In the genomic region with DNA sequence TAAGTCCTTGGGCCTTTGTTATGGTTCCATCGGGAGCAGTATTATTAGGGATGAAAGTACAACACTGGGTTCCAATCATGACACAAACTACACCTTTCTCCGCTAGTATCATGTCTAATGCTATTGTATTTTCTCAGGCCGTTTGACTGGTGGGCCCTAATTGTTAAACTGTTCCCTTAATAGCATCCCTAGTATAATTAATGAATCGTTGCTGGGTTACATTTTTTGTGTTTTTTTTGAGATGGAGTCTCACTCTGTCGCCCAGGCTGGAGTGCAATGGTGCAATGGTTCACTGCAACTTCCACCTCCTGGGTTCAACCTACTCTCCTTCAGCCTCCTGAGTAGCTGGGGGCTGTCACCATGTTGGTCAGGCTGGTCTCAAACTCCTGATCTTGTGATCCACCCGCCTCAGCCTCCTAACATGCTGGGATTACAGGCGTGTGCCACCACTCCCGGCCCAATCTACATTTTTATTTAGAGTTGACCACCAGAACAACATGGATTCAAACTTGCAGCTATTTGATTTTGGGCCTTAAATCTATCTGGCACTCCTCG, we compare ENCODE assay signal across 1 cellular context.
TF ChIP-seq lines count a peak whose summit lies in the region.

No MANE protein-coding gene starts in this region.

TF ChIP-seq in H1, 55 proteins besides CTCF, POLR2A, EP300 and RAD21:
- TF ChIP-seq, protein P1, sequence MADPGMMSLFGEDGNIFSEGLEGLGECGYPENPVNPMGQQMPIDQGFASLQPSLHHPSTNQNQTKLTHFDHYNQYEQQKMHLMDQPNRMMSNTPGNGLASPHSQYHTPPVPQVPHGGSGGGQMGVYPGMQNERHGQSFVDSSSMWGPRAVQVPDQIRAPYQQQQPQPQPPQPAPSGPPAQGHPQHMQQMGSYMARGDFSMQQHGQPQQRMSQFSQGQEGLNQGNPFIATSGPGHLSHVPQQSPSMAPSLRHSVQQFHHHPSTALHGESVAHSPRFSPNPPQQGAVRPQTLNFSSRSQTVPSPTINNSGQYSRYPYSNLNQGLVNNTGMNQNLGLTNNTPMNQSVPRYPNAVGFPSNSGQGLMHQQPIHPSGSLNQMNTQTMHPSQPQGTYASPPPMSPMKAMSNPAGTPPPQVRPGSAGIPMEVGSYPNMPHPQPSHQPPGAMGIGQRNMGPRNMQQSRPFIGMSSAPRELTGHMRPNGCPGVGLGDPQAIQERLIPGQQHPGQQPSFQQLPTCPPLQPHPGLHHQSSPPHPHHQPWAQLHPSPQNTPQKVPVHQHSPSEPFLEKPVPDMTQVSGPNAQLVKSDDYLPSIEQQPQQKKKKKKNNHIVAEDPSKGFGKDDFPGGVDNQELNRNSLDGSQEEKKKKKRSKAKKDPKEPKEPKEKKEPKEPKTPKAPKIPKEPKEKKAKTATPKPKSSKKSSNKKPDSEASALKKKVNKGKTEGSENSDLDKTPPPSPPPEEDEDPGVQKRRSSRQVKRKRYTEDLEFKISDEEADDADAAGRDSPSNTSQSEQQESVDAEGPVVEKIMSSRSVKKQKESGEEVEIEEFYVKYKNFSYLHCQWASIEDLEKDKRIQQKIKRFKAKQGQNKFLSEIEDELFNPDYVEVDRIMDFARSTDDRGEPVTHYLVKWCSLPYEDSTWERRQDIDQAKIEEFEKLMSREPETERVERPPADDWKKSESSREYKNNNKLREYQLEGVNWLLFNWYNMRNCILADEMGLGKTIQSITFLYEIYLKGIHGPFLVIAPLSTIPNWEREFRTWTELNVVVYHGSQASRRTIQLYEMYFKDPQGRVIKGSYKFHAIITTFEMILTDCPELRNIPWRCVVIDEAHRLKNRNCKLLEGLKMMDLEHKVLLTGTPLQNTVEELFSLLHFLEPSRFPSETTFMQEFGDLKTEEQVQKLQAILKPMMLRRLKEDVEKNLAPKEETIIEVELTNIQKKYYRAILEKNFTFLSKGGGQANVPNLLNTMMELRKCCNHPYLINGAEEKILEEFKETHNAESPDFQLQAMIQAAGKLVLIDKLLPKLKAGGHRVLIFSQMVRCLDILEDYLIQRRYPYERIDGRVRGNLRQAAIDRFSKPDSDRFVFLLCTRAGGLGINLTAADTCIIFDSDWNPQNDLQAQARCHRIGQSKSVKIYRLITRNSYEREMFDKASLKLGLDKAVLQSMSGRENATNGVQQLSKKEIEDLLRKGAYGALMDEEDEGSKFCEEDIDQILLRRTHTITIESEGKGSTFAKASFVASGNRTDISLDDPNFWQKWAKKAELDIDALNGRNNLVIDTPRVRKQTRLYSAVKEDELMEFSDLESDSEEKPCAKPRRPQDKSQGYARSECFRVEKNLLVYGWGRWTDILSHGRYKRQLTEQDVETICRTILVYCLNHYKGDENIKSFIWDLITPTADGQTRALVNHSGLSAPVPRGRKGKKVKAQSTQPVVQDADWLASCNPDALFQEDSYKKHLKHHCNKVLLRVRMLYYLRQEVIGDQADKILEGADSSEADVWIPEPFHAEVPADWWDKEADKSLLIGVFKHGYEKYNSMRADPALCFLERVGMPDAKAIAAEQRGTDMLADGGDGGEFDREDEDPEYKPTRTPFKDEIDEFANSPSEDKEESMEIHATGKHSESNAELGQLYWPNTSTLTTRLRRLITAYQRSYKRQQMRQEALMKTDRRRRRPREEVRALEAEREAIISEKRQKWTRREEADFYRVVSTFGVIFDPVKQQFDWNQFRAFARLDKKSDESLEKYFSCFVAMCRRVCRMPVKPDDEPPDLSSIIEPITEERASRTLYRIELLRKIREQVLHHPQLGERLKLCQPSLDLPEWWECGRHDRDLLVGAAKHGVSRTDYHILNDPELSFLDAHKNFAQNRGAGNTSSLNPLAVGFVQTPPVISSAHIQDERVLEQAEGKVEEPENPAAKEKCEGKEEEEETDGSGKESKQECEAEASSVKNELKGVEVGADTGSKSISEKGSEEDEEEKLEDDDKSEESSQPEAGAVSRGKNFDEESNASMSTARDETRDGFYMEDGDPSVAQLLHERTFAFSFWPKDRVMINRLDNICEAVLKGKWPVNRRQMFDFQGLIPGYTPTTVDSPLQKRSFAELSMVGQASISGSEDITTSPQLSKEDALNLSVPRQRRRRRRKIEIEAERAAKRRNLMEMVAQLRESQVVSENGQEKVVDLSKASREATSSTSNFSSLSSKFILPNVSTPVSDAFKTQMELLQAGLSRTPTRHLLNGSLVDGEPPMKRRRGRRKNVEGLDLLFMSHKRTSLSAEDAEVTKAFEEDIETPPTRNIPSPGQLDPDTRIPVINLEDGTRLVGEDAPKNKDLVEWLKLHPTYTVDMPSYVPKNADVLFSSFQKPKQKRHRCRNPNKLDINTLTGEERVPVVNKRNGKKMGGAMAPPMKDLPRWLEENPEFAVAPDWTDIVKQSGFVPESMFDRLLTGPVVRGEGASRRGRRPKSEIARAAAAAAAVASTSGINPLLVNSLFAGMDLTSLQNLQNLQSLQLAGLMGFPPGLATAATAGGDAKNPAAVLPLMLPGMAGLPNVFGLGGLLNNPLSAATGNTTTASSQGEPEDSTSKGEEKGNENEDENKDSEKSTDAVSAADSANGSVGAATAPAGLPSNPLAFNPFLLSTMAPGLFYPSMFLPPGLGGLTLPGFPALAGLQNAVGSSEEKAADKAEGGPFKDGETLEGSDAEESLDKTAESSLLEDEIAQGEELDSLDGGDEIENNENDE (IDR thresholded peaks at IDR 0.05; ENCODE audit: insufficient replicate concordance, low read length): peak; percentile 15
- TF ChIP-seq NANOG (IDR thresholded peaks at IDR 0.05; ENCODE audit: insufficient read depth, low read depth, low read length, poor library complexity, severe bottlenecking) (no peak), POLR2AphosphoS5 (IDR thresholded peaks at IDR 0.05; ENCODE audit: low read depth, low read length) (peak; percentile 68), KDM1A (IDR thresholded peaks at IDR 0.05; ENCODE audit: borderline replicate concordance, low read length) (no peak), HDAC2 (IDR thresholded peaks at IDR 0.05; ENCODE audit: borderline replicate concordance in 1 of 2, low read depth in 2 of 2, low read length in 2 of 2) (no peak)
- TF ChIP-seq, protein P2, sequence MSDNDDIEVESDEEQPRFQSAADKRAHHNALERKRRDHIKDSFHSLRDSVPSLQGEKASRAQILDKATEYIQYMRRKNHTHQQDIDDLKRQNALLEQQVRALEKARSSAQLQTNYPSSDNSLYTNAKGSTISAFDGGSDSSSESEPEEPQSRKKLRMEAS (IDR thresholded peaks at IDR 0.05): no peak
- TF ChIP-seq, protein P3, sequence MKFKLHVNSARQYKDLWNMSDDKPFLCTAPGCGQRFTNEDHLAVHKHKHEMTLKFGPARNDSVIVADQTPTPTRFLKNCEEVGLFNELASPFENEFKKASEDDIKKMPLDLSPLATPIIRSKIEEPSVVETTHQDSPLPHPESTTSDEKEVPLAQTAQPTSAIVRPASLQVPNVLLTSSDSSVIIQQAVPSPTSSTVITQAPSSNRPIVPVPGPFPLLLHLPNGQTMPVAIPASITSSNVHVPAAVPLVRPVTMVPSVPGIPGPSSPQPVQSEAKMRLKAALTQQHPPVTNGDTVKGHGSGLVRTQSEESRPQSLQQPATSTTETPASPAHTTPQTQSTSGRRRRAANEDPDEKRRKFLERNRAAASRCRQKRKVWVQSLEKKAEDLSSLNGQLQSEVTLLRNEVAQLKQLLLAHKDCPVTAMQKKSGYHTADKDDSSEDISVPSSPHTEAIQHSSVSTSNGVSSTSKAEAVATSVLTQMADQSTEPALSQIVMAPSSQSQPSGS (IDR thresholded peaks at IDR 0.05; ENCODE audit: low read length): peak; percentile 71; the same call in 1 of the 2 replicates
TF ChIP-seq in H1: peak in this region for 3.
